Comparison of ENCODE assay signal across 20 cellular contexts in genomic region chr7:39091774-39092173, GRCh38.
"Had no signal": no experiment of that assay in that cellular context is flagged by ENCODE, and none has a peak within 500 bp of the region (broad histone marks: within the 10 kb centered on the region; RNA-seq: fewer than 3 reads in every experiment).

No MANE protein-coding gene starts in this region.

- H3K4me3 ChIP-seq: SK-N-MC had no signal

- ATAC-seq: activated CD8-positive, alpha-beta memory T cell treated with anti-CD3 and anti-CD28 coated beads, Interleukin-2, amount 10 ng/mL, durations not matched to agents 7 days and 5 days; Panc1; Right ventricle myocardium inferior had no signal

- H3K27ac ChIP-seq: KMS-11, SK-N-MC had no signal

- DNase-seq: activated CD4-positive, alpha-beta T cell treated with anti-CD3 and anti-CD28 coated beads for 1 hour; activated CD4-positive, alpha-beta T cell treated with anti-CD3 and anti-CD28 coated beads, Interleukin-2, amount 10 ng/mL, durations not matched to agents 24 days and 14 days; activated CD4-positive, alpha-beta T cell treated with anti-CD3 and anti-CD28 coated beads, Interleukin-2, amount 50 U/mL, for 48 hours; activated CD8-positive, alpha-beta memory T cell treated with anti-CD3 and anti-CD28 coated beads, Interleukin-2, amount 10 ng/mL, durations not matched to agents 7 days and 5 days; activated effector memory CD4-positive, alpha-beta T cell treated with Interleukin-2 at 50 U/mL for 16 hours; activated naive CD4-positive, alpha-beta T cell; activated T-cell treated with anti-CD3 and anti-CD28 coated beads, Interleukin-2, amount 50 U/mL, for 24 hours; aorta; NCI-H1694; NCI-H2171; NCI-H2227 treated with DMSO at 0.1 percent for 48 hours; NCI-H446 treated with DMSO at 0.1 percent for 48 hours; NCI-H524 treated with DMSO at 0.1 percent for 48 hours; NCI-H748 treated with DMSO at 0.1 percent for 48 hours; OCI-M1; RPMI8226 had no signal
